Comparison of ENCODE assay signal across 8 cellular contexts in genomic region chr9:111631071-111631971, GRCh38. TPM values are rescaled to one million over a fixed set of nuclear protein-coding genes. Genes with fewer than 3 reads are reported as not detected.
DNase-seq lines count a peak whose midpoint lies in the region; ATAC-seq, FAIRE-seq and TF ChIP-seq lines count a peak whose summit lies in the region.

Gene DNAJC25, plus strand, starts transcription at chr9:111631334. Its CDS starts 74 bp downstream, at chr9:111631408.

- no peaks in the 10 kb centered on the region for H3K36me3 ChIP-seq in Caco-2 (ENCODE audit: control insufficient read depth, insufficient read depth, low read length)
- no peaks in the 10 kb centered on the region for H3K36me3 ChIP-seq in endocrine pancreas (ENCODE audit: control insufficient read depth, insufficient read depth, low read length)
- H3K36me3 ChIP-seq in mesendoderm (ENCODE audit: control insufficient read depth, insufficient read depth, low read length), result no peaks in the 10 kb centered on the region

- POLR2A ChIA-PET in Caco-2 (lab: Charles Lee), result interaction anchor here (1.0 to 1.4 kb wide), 5 partner anchors 11 to 35 kb away, joined by 3 to 9 read pairs (median 6); partner anchors contain the start of genes GNG10 and PTGR1

- H3K9me3 Mint-ChIP-seq in Caco-2 (ENCODE audit: unreplicated experiment), result no peaks in the 10 kb centered on the region
- H3K9me3 Mint-ChIP-seq in activated CD8-positive, alpha-beta memory T cell treated with anti-CD3 and anti-CD28 coated beads, Interleukin-2, amount 10 ng/mL, durations not matched to agents 7 days and 5 days (ENCODE audit: low read depth), result no peaks in the 10 kb centered on the region

- DNase-seq in Caco-2 (peak; percentile 98 to 99), HTR-8/SVneo (ENCODE audit: insufficient read length, low spot score) (peak; percentile 99), NOMO-1 treated with DMSO at 0.1 percent for 48 hours (lab: John Stamatoyannopoulos, UW; ENCODE audit: unreplicated experiment) (peak; percentile 97), mesendoderm (peak; percentile 99)
- DNase-seq in activated CD8-positive, alpha-beta memory T cell treated with anti-CD3 and anti-CD28 coated beads, Interleukin-2, amount 10 ng/mL, durations not matched to agents 7 days and 5 days, result peak; percentile 98
- DNase-seq in stimulated activated CD8-positive, alpha-beta memory T cell treated with anti-CD3 and anti-CD28 coated beads, Interleukin-12 subunit alpha, Interleukin-12 subunit beta, amount 100 ng/mL, for 4 hours (ENCODE audit: low read depth), result peak; percentile 94

- peaks cover 28% of the 10 kb centered on the region for H3K36me3 Mint-ChIP-seq in Caco-2 (ENCODE audit: insufficient read depth, unreplicated experiment)
- H3K36me3 Mint-ChIP-seq in activated CD8-positive, alpha-beta memory T cell treated with anti-CD3 and anti-CD28 coated beads, Interleukin-2, amount 10 ng/mL, durations not matched to agents 7 days and 5 days, result peaks cover 2% of the 10 kb centered on the region

- peaks cover 37% of the 10 kb centered on the region for H3K4me1 Mint-ChIP-seq in Caco-2 (ENCODE audit: low read depth, unreplicated experiment)
- H3K4me1 Mint-ChIP-seq in activated CD8-positive, alpha-beta memory T cell treated with anti-CD3 and anti-CD28 coated beads, Interleukin-2, amount 10 ng/mL, durations not matched to agents 7 days and 5 days, result peaks cover 35% of the 10 kb centered on the region

- FAIRE-seq in HTR-8/SVneo (lab: Jason Lieb, UNC), result peak; percentile 86

- H3K23ac ChIP-seq in mesendoderm (ENCODE audit: low read length), result no peak within 1 kb of the TSS

- peak within 1 kb of the TSS; percentile 66 for H3K4ac ChIP-seq in mesendoderm (ENCODE audit: low read depth, low read length)

- no peak for TF ChIP-seq CTCF in Caco-2 (IDR thresholded peaks at IDR 0.05; ENCODE audit: insufficient read depth in 1 of 2, low read depth in 1 of 2, low read length in 1 of 2, severe bottlenecking in 1 of 2, unreplicated experiment in 1 of 2)

- no TSS peak for BruUV-seq in Caco-2 (replicated peaks; lab: Mats Ljungman, UMichigan)

- peak within 1 kb of the TSS; percentile 91 for H3K56ac ChIP-seq in mesendoderm (ENCODE audit: low read length)

- no peak within 1 kb of the TSS for H2BK15ac ChIP-seq in mesendoderm (replicated peaks; ENCODE audit: low read depth)

- no peak within 1 kb of the TSS for H2BK5ac ChIP-seq in mesendoderm (ENCODE audit: low read length)

- peaks cover 41% of the 10 kb centered on the region for H3K79me2 ChIP-seq in mesendoderm (ENCODE audit: control insufficient read depth, insufficient read depth, low read length)

- peaks cover 9% of the 10 kb centered on the region for H3K79me1 ChIP-seq in mesendoderm (ENCODE audit: low read length)

- peak within 1 kb of the TSS; percentile 85 for H3K27ac Mint-ChIP-seq in Caco-2 (ENCODE audit: unreplicated experiment)
- peak within 1 kb of the TSS; percentile 80 for H3K27ac Mint-ChIP-seq in activated CD8-positive, alpha-beta memory T cell treated with anti-CD3 and anti-CD28 coated beads, Interleukin-2, amount 10 ng/mL, durations not matched to agents 7 days and 5 days

- H3K9ac ChIP-seq in endocrine pancreas (ENCODE audit: control insufficient read depth, insufficient read depth, low read length) (peak within 1 kb of the TSS; percentile 87), mesendoderm (ENCODE audit: low read length) (peak within 1 kb of the TSS; percentile 91)

- no peak within 1 kb of the TSS for H2BK120ac ChIP-seq in mesendoderm (ENCODE audit: low read depth, low read length)

- peak within 1 kb of the TSS; percentile 82 for H4K8ac ChIP-seq in mesendoderm (ENCODE audit: low read depth, low read length)

- no peak within 1 kb of the TSS for H4K5ac ChIP-seq in mesendoderm (ENCODE audit: low read length)

- H3K27me3 Mint-ChIP-seq in Caco-2 (ENCODE audit: insufficient read depth, unreplicated experiment), result no peaks in the 10 kb centered on the region
- no peaks in the 10 kb centered on the region for H3K27me3 Mint-ChIP-seq in activated CD8-positive, alpha-beta memory T cell treated with anti-CD3 and anti-CD28 coated beads, Interleukin-2, amount 10 ng/mL, durations not matched to agents 7 days and 5 days

- H3K27ac ChIP-seq in mesendoderm (ENCODE audit: low read depth, low read length), result no peak within 1 kb of the TSS

- H3K18ac ChIP-seq in mesendoderm (ENCODE audit: low read length), result peak within 1 kb of the TSS; percentile 52

- no peaks in the 10 kb centered on the region for H3K9me3 ChIP-seq in Caco-2
- no peaks in the 10 kb centered on the region for H3K9me3 ChIP-seq in endocrine pancreas (ENCODE audit: control insufficient read depth, low read length)

- H3K4me1 ChIP-seq in Caco-2 (peaks cover 28% of the 10 kb centered on the region), endocrine pancreas (ENCODE audit: control insufficient read depth, insufficient read depth, low read length) (no peaks in the 10 kb centered on the region), mesendoderm (ENCODE audit: control insufficient read depth, low read depth, low read length) (peaks cover 6% of the 10 kb centered on the region)

- peak within 1 kb of the TSS; percentile 76 for H3K4me2 ChIP-seq in mesendoderm (ENCODE audit: low read length)

- H2AK5ac ChIP-seq in mesendoderm (ENCODE audit: low read length), result no peak within 1 kb of the TSS

- H3K4me3 ChIP-seq in Caco-2 (ENCODE audit: low read depth, low read length) (peak within 1 kb of the TSS; percentile 88), endocrine pancreas (ENCODE audit: control insufficient read depth, insufficient read depth, low read length) (peak within 1 kb of the TSS; percentile 80), mesendoderm (ENCODE audit: low read length) (peak within 1 kb of the TSS; percentile 77)

- CTCF ChIA-PET in Caco-2 (lab: Charles Lee), result interaction anchor here (0.5 to 1.0 kb wide), 4 partner anchors 10 to 55 kb away, joined by 3 to 6 read pairs (median 4); no protein-coding TSS in a partner anchor
- CTCF ChIA-PET in activated CD8-positive, alpha-beta memory T cell treated with anti-CD3 and anti-CD28 coated beads, Interleukin-2, amount 10 ng/mL, durations not matched to agents 7 days and 5 days (lab: Charles Lee), result interaction anchor here (1.0 to 1.9 kb wide), 5 partner anchors 10 to 285 kb away, joined by 3 to 10 read pairs (median 5); partner anchors contain the start of gene GNG10

- no peaks in the 10 kb centered on the region for H3K27me3 ChIP-seq in Caco-2 (replicated peaks; ENCODE audit: control insufficient read depth, insufficient read depth, low read length)
- no peaks in the 10 kb centered on the region for H3K27me3 ChIP-seq in endocrine pancreas (ENCODE audit: control insufficient read depth, insufficient read depth, low read length)
- no peaks in the 10 kb centered on the region for H3K27me3 ChIP-seq in mesendoderm (ENCODE audit: insufficient read depth, low read length, poor library complexity)

- no CpG with 5 or more reads among the region's 88 CpGs for WGBS in mesendoderm (ENCODE audit: extremely low coverage, insufficient coverage, low lambda C conversion rate)

- H3K4me3 Mint-ChIP-seq in Caco-2 (ENCODE audit: unreplicated experiment), result peak within 1 kb of the TSS; percentile 98
- peak within 1 kb of the TSS; percentile 95 for H3K4me3 Mint-ChIP-seq in activated CD8-positive, alpha-beta memory T cell treated with anti-CD3 and anti-CD28 coated beads, Interleukin-2, amount 10 ng/mL, durations not matched to agents 7 days and 5 days

- ATAC-seq in GM21381 (IDR thresholded peaks at IDR 0.05; ENCODE audit: unreplicated experiment), result peak; percentile 97
- ATAC-seq in activated CD8-positive, alpha-beta memory T cell treated with anti-CD3 and anti-CD28 coated beads, Interleukin-2, amount 10 ng/mL, durations not matched to agents 7 days and 5 days, result peak; percentile 98

- intact Hi-C loops in Caco-2 (cut with micrococcal nuclease; ENCODE audit: unreplicated experiment), result loop anchor here (1.0 kb wide), 2 partner anchors 32 to 60 kb away; no protein-coding TSS in a partner anchor

RNA-seq across cellular contexts. Expression of gene DNAJC25, which starts in this region (rescaled TPM):
- total RNA-seq in Caco-2 (2022), result 10.2 and 10.4 TPM in 2 replicates
- total RNA-seq in activated CD8-positive, alpha-beta memory T cell treated with anti-CD3 and anti-CD28 coated beads, Interleukin-2, amount 10 ng/mL, durations not matched to agents 7 days and 5 days, result 1 to 10 TPM; 3.6 to 4.2 TPM
- polyA plus RNA-seq in mesendoderm (2013, experiment 1 of 2), result 7.3 TPM
- polyA plus RNA-seq in mesendoderm (2013, experiment 2 of 2), result 7.8 TPM
